1 cellular context compared by ENCODE assay signal in genomic region chr19:29231306-29231705, GRCh38.
TF ChIP-seq lines count a peak whose summit lies in the region.
"Not testable (repeated sequence)": the region's sequence is repeated elsewhere in the genome, so short reads cannot be mapped to it uniquely, and the experiment has no call there.

No MANE protein-coding gene starts in this region.

- H3K4me1 ChIP-seq in HEK293 (ENCODE audit: control insufficient read depth, insufficient read depth, low read length) = not testable (repeated sequence)

- not testable (repeated sequence) for H3K36me3 ChIP-seq in HEK293 (ENCODE audit: control insufficient read depth in 2 of 2, insufficient read depth in 1 of 2, low read length in 2 of 2)

- CTCF ChIA-PET in HEK293 (lab: Yijun Ruan, JAX) = interaction anchor here (0.6 kb wide), 2 partner anchors 31 to 247 kb away, joined by 3 to 4 read pairs; no protein-coding TSS in a partner anchor

- POLR2A ChIA-PET in HEK293 (lab: Yijun Ruan, JAX) = interaction anchor here (0.6 to 0.7 kb wide), 2 partner anchors 723 to 1092 kb away, joined by 4 read pairs; no protein-coding TSS in a partner anchor

- H3K27ac ChIP-seq in HEK293 (ENCODE audit: extremely low read depth, low read depth, low read length) = not testable (repeated sequence)

- H3K4me3 ChIP-seq in HEK293 (ENCODE audit: low read depth, low read length) = not testable (repeated sequence)

- TF ChIP-seq CTCF in HEK293 (tag by site-specific recombination; IDR thresholded peaks at IDR 0.05) = not testable (repeated sequence)

- not testable (repeated sequence) for H3K9me3 ChIP-seq in HEK293 (ENCODE audit: control insufficient read depth, insufficient read depth, low read depth, low read length)

TF ChIP-seq in HEK293, 187 proteins besides CTCF, POLR2A, EP300 and RAD21:
- TF ChIP-seq ZNF280D (tag by site-specific recombination; IDR thresholded peaks at IDR 0.05) (peak; percentile 55; the same call in 1 of the 2 replicates), ZNF146 (tag by site-specific recombination; IDR thresholded peaks at IDR 0.05) (peak; percentile 87)
